1 cellular context compared by ENCODE assay signal in the genomic region with DNA sequence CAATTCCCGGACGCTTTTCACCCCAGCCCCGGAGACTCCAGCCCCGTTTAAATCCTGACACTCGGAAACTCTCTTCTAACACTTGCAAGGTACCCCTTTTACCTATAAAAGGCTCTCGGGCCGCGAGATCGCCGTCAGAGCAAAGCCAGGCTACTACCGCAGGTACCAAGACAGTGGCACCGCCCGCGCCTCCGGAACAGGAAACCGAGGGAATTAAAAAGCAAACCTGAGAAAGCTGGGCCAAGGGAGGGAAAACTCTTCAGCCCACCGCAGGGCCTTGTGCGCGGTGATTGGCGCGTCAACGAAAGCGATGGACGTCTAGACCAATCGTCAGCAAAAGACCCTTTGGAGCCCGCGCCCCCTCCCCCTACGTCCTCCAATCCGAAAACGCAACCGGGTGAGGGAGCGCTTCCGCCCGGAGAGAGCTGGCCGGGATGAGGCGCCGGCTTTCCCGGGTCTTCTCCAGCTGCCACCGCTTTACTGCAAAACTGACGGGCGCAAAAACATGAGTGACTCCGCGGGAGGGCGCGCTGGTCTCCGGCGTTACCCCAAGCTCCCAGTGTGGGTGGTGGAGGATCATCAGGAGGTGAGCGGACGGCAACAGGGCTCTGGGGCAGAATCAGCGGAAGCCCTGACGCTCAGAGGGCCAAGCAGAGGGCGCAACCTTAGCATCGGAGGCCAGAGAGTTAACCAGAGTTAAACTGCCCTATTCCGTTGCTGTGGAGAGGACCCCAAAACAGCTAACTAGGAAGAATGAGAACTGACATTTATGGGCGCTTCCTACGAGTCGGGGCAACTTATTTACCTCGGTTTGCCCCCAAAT.
TF ChIP-seq lines count a peak whose summit lies in the region.

A gene (plus strand): TSS at position 414 of the 823 bp plus-strand sequence. CDS start 92 bp downstream, at position 506.
A gene with protein sequence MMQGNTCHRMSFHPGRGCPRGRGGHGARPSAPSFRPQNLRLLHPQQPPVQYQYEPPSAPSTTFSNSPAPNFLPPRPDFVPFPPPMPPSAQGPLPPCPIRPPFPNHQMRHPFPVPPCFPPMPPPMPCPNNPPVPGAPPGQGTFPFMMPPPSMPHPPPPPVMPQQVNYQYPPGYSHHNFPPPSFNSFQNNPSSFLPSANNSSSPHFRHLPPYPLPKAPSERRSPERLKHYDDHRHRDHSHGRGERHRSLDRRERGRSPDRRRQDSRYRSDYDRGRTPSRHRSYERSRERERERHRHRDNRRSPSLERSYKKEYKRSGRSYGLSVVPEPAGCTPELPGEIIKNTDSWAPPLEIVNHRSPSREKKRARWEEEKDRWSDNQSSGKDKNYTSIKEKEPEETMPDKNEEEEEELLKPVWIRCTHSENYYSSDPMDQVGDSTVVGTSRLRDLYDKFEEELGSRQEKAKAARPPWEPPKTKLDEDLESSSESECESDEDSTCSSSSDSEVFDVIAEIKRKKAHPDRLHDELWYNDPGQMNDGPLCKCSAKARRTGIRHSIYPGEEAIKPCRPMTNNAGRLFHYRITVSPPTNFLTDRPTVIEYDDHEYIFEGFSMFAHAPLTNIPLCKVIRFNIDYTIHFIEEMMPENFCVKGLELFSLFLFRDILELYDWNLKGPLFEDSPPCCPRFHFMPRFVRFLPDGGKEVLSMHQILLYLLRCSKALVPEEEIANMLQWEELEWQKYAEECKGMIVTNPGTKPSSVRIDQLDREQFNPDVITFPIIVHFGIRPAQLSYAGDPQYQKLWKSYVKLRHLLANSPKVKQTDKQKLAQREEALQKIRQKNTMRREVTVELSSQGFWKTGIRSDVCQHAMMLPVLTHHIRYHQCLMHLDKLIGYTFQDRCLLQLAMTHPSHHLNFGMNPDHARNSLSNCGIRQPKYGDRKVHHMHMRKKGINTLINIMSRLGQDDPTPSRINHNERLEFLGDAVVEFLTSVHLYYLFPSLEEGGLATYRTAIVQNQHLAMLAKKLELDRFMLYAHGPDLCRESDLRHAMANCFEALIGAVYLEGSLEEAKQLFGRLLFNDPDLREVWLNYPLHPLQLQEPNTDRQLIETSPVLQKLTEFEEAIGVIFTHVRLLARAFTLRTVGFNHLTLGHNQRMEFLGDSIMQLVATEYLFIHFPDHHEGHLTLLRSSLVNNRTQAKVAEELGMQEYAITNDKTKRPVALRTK (N-terminal part only) (minus strand): TSS at position 206 of the 823 bp plus-strand sequence. CDS start 3,034 bp downstream, outside the sequence.

TF ChIP-seq in H1, 55 proteins besides CTCF, POLR2A, EP300 and RAD21 (continues in another document):
- no peak for TF ChIP-seq JUND (IDR thresholded peaks at IDR 0.05; ENCODE audit: low read length)
- TF ChIP-seq CBX5 (IDR thresholded peaks at IDR 0.05; ENCODE audit: low read depth, low read length): no peak
- peak; percentile 35 to 42; a peak in 2 of 4 replicates for TF ChIP-seq SIN3A (conservative IDR thresholded peaks at IDR 0.05 in 1 of 2, IDR thresholded peaks at IDR 0.05 in 1 of 2; ENCODE audit: low read depth in 1 of 2, low read length in 2 of 2)
- no peak for TF ChIP-seq SIRT6 (IDR thresholded peaks at IDR 0.05; ENCODE audit: low read length)
- no peak for TF ChIP-seq HDAC2 (IDR thresholded peaks at IDR 0.05; ENCODE audit: borderline replicate concordance in 1 of 2, low read depth in 2 of 2, low read length in 2 of 2)
- TF ChIP-seq ZNF274 (IDR thresholded peaks at IDR 0.05; ENCODE audit: borderline replicate concordance, extremely low read depth, low read length): no peak
- TF ChIP-seq, protein P1, sequence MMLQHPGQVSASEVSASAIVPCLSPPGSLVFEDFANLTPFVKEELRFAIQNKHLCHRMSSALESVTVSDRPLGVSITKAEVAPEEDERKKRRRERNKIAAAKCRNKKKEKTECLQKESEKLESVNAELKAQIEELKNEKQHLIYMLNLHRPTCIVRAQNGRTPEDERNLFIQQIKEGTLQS (IDR thresholded peaks at IDR 0.05; ENCODE audit: insufficient read depth, low read depth, low read length): no peak
- TF ChIP-seq SRF (IDR thresholded peaks at IDR 0.05; ENCODE audit: low read depth, low read length): no peak
- TF ChIP-seq TEAD4 (IDR thresholded peaks at IDR 0.05; ENCODE audit: low read depth, low read length): no peak
- TF ChIP-seq SP4 (IDR thresholded peaks at IDR 0.05; ENCODE audit: low read length): no peak
- TF ChIP-seq, protein P2, sequence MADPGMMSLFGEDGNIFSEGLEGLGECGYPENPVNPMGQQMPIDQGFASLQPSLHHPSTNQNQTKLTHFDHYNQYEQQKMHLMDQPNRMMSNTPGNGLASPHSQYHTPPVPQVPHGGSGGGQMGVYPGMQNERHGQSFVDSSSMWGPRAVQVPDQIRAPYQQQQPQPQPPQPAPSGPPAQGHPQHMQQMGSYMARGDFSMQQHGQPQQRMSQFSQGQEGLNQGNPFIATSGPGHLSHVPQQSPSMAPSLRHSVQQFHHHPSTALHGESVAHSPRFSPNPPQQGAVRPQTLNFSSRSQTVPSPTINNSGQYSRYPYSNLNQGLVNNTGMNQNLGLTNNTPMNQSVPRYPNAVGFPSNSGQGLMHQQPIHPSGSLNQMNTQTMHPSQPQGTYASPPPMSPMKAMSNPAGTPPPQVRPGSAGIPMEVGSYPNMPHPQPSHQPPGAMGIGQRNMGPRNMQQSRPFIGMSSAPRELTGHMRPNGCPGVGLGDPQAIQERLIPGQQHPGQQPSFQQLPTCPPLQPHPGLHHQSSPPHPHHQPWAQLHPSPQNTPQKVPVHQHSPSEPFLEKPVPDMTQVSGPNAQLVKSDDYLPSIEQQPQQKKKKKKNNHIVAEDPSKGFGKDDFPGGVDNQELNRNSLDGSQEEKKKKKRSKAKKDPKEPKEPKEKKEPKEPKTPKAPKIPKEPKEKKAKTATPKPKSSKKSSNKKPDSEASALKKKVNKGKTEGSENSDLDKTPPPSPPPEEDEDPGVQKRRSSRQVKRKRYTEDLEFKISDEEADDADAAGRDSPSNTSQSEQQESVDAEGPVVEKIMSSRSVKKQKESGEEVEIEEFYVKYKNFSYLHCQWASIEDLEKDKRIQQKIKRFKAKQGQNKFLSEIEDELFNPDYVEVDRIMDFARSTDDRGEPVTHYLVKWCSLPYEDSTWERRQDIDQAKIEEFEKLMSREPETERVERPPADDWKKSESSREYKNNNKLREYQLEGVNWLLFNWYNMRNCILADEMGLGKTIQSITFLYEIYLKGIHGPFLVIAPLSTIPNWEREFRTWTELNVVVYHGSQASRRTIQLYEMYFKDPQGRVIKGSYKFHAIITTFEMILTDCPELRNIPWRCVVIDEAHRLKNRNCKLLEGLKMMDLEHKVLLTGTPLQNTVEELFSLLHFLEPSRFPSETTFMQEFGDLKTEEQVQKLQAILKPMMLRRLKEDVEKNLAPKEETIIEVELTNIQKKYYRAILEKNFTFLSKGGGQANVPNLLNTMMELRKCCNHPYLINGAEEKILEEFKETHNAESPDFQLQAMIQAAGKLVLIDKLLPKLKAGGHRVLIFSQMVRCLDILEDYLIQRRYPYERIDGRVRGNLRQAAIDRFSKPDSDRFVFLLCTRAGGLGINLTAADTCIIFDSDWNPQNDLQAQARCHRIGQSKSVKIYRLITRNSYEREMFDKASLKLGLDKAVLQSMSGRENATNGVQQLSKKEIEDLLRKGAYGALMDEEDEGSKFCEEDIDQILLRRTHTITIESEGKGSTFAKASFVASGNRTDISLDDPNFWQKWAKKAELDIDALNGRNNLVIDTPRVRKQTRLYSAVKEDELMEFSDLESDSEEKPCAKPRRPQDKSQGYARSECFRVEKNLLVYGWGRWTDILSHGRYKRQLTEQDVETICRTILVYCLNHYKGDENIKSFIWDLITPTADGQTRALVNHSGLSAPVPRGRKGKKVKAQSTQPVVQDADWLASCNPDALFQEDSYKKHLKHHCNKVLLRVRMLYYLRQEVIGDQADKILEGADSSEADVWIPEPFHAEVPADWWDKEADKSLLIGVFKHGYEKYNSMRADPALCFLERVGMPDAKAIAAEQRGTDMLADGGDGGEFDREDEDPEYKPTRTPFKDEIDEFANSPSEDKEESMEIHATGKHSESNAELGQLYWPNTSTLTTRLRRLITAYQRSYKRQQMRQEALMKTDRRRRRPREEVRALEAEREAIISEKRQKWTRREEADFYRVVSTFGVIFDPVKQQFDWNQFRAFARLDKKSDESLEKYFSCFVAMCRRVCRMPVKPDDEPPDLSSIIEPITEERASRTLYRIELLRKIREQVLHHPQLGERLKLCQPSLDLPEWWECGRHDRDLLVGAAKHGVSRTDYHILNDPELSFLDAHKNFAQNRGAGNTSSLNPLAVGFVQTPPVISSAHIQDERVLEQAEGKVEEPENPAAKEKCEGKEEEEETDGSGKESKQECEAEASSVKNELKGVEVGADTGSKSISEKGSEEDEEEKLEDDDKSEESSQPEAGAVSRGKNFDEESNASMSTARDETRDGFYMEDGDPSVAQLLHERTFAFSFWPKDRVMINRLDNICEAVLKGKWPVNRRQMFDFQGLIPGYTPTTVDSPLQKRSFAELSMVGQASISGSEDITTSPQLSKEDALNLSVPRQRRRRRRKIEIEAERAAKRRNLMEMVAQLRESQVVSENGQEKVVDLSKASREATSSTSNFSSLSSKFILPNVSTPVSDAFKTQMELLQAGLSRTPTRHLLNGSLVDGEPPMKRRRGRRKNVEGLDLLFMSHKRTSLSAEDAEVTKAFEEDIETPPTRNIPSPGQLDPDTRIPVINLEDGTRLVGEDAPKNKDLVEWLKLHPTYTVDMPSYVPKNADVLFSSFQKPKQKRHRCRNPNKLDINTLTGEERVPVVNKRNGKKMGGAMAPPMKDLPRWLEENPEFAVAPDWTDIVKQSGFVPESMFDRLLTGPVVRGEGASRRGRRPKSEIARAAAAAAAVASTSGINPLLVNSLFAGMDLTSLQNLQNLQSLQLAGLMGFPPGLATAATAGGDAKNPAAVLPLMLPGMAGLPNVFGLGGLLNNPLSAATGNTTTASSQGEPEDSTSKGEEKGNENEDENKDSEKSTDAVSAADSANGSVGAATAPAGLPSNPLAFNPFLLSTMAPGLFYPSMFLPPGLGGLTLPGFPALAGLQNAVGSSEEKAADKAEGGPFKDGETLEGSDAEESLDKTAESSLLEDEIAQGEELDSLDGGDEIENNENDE (IDR thresholded peaks at IDR 0.05; ENCODE audit: insufficient replicate concordance, low read length): no peak
- TF ChIP-seq RXRA (IDR thresholded peaks at IDR 0.05; ENCODE audit: insufficient read depth, low read depth, low read length): no peak
- no peak for TF ChIP-seq TAF7 (optimal IDR thresholded peaks at IDR 0.05; ENCODE audit: borderline replicate concordance, low read depth, low read length)
- no peak for TF ChIP-seq YY1 (IDR thresholded peaks at IDR 0.05; ENCODE audit: low read depth, low read length)
- TF ChIP-seq BCL11A (IDR thresholded peaks at IDR 0.05; ENCODE audit: low read depth in 2 of 2, low read length in 2 of 2): no peak
- TF ChIP-seq SAP30 (IDR thresholded peaks at IDR 0.05; ENCODE audit: insufficient read depth, insufficient replicate concordance, low read length): peak; percentile 79
- no peak for TF ChIP-seq NRF1 (IDR thresholded peaks at IDR 0.05; ENCODE audit: low read depth, low read length)
- no peak for TF ChIP-seq EZH2 (IDR thresholded peaks at IDR 0.05; ENCODE audit: low read depth, low read length, severe bottlenecking)
- TF ChIP-seq CBX8 (IDR thresholded peaks at IDR 0.05; ENCODE audit: borderline replicate concordance, low read depth, low read length): no peak
- TF ChIP-seq KDM4A (IDR thresholded peaks at IDR 0.05; ENCODE audit: low read depth, low read length, severe bottlenecking): peak; percentile 72
- no peak for TF ChIP-seq KDM5A (IDR thresholded peaks at IDR 0.05; ENCODE audit: low read length)
- TF ChIP-seq CHD2 (IDR thresholded peaks at IDR 0.05; ENCODE audit: low read length): peak; percentile 87
- no peak for TF ChIP-seq FOSL1 (IDR thresholded peaks at IDR 0.05; ENCODE audit: insufficient read depth, low read depth, low read length)
- peak; percentile 85; the same call in 1 of the 2 replicates for TF ChIP-seq RBBP5 (IDR thresholded peaks at IDR 0.05; ENCODE audit: borderline replicate concordance, low read depth, low read length)
- peak; percentile 68; the same call in 1 of the 2 replicates for TF ChIP-seq TAF1 (IDR thresholded peaks at IDR 0.05; ENCODE audit: low read depth, low read length)
- TF ChIP-seq HDAC6 (IDR thresholded peaks at IDR 0.05; ENCODE audit: low read depth, low read length): no peak
- TF ChIP-seq SIX5 (IDR thresholded peaks at IDR 0.05; ENCODE audit: low read depth, low read length): no peak
- peak; percentile 3 for TF ChIP-seq NANOG (IDR thresholded peaks at IDR 0.05; ENCODE audit: insufficient read depth, low read depth, low read length, poor library complexity, severe bottlenecking)
- TF ChIP-seq POU5F1 (IDR thresholded peaks at IDR 0.05; ENCODE audit: low read depth, low read length): no peak
- no peak for TF ChIP-seq BRCA1 (IDR thresholded peaks at IDR 0.05; ENCODE audit: low read depth, low read length)
- TF ChIP-seq CTBP2 (IDR thresholded peaks at IDR 0.05; ENCODE audit: borderline replicate concordance, insufficient read depth, insufficient read length, low read length): no peak
- TF ChIP-seq ASH2L (IDR thresholded peaks at IDR 0.05; ENCODE audit: low read length): peak; percentile 64
- TF ChIP-seq SP2 (IDR thresholded peaks at IDR 0.05; ENCODE audit: low read length): peak; percentile 75
- TF ChIP-seq, protein P3, sequence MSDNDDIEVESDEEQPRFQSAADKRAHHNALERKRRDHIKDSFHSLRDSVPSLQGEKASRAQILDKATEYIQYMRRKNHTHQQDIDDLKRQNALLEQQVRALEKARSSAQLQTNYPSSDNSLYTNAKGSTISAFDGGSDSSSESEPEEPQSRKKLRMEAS (IDR thresholded peaks at IDR 0.05): no peak
- no peak for TF ChIP-seq EGR1 (IDR thresholded peaks at IDR 0.05; ENCODE audit: borderline replicate concordance, low read depth, low read length)
- no peak for TF ChIP-seq SUZ12 (IDR thresholded peaks at IDR 0.05; ENCODE audit: low read length)
- TF ChIP-seq, protein P4, sequence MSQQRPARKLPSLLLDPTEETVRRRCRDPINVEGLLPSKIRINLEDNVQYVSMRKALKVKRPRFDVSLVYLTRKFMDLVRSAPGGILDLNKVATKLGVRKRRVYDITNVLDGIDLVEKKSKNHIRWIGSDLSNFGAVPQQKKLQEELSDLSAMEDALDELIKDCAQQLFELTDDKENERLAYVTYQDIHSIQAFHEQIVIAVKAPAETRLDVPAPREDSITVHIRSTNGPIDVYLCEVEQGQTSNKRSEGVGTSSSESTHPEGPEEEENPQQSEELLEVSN (IDR thresholded peaks at IDR 0.05): peak; percentile 80
- no peak for TF ChIP-seq RNF2 (IDR thresholded peaks at IDR 0.05; ENCODE audit: borderline replicate concordance, low read depth, low read length, missing control alignments, poor library complexity, severe bottlenecking)
- no peak for TF ChIP-seq MAFK (IDR thresholded peaks at IDR 0.05; ENCODE audit: low read depth, low read length)
- TF ChIP-seq, protein P5, sequence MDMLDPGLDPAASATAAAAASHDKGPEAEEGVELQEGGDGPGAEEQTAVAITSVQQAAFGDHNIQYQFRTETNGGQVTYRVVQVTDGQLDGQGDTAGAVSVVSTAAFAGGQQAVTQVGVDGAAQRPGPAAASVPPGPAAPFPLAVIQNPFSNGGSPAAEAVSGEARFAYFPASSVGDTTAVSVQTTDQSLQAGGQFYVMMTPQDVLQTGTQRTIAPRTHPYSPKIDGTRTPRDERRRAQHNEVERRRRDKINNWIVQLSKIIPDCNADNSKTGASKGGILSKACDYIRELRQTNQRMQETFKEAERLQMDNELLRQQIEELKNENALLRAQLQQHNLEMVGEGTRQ (IDR thresholded peaks at IDR 0.05; ENCODE audit: low read length): no peak
- TF ChIP-seq JUN (IDR thresholded peaks at IDR 0.05; ENCODE audit: low read depth, low read length): no peak
- no peak for TF ChIP-seq BACH1 (IDR thresholded peaks at IDR 0.05; ENCODE audit: low read length)
- TF ChIP-seq RFX5 (IDR thresholded peaks at IDR 0.05; ENCODE audit: borderline replicate concordance, low read depth, low read length): no peak
- no peak for TF ChIP-seq GTF2F1 (IDR thresholded peaks at IDR 0.05; ENCODE audit: borderline replicate concordance, low read depth, low read length)
- peak; percentile 97 for TF ChIP-seq SP1 (IDR thresholded peaks at IDR 0.05; ENCODE audit: low read depth, low read length)
- no peak for TF ChIP-seq KDM1A (IDR thresholded peaks at IDR 0.05; ENCODE audit: borderline replicate concordance, low read length)
